In the genomic region with DNA sequence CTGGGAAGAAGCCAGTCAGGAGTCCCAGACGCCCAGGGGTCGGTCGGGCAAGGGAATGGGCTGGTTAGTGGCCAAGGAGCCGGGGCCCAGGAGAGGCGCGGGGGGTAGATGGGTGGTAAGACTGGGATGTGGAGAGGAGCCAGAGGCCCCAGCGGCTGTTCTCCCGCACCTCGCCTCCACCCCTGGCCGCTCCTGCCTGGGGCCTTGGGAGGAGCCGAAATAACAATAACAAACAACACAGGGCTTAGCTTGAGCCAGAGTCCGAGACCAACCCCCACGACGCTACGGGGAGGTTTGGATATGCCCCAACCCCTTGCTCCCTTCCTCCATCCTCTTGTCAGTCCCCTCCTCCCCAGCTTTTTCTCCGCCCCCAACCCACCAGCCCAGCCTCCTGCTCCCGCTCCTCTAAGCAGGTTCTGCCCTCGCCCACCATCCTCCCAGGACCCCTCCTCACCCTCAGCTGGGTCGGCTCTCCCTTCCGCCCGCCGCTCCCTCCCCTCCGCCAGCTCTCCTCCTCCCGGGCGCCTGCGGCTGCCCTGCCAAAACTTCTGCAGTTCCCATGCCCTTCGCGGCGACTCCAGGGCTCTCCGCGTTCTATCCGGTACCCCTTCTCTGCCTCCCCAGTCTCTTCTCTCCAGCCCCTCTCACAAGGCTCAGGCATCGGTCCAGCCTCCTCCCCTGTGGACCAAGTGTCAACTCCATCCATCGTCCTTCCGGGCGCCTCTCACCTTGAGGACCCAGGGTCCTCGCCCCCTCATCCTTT, we compare ENCODE assay signal across 10 cellular contexts. TPM values are rescaled to one million over a fixed set of nuclear protein-coding genes. Genes with fewer than 3 reads are reported as not detected.
DNase-seq lines count a peak whose midpoint lies in the region; ATAC-seq and TF ChIP-seq lines count a peak whose summit lies in the region.
"Had no signal": no experiment of that assay in that cellular context is flagged by ENCODE, and none has a peak within 500 bp of the region (broad histone marks: within the 10 kb centered on the region; RNA-seq: fewer than 3 reads in every experiment).

No MANE protein-coding gene starts in this region.

- intact Hi-C loops in PC-3 (cut with micrococcal nuclease): loop anchor here (2.0 kb wide), 1 partner anchor 26 kb away; no protein-coding TSS in a partner anchor

- no peak overlapping the region for H3K27ac ChIP-seq in PC-3 (ENCODE audit: low read length)
- H3K27ac ChIP-seq in osteoblast (ENCODE audit: low read depth, low read length): no peak overlapping the region

- no peaks in the 10 kb centered on the region for H3K36me3 ChIP-seq in PC-3 (ENCODE audit: low read depth, low read length)
- peaks cover 4% of the 10 kb centered on the region for H3K36me3 ChIP-seq in osteoblast (ENCODE audit: insufficient read depth, low read length)

- no TSS peak for BruUV-seq in PC-3 (replicated peaks; lab: Mats Ljungman, UMichigan)

- TF ChIP-seq CTCF in PC-3 (conservative IDR thresholded peaks at IDR 0.05; ENCODE audit: low read depth, low read length) (no peak), osteoblast (IDR thresholded peaks at IDR 0.05; ENCODE audit: extremely low read depth, low read depth, low read length) (no peak)

- peak; percentile 12; the same call in 1 of the 2 replicates for ATAC-seq in PC-3
- peak; percentile 2 for ATAC-seq in esophagus mucosa
- no peak for ATAC-seq in HG03039 (IDR thresholded peaks at IDR 0.05; ENCODE audit: unreplicated experiment)
- ATAC-seq in HG02571 (IDR thresholded peaks at IDR 0.05; ENCODE audit: unreplicated experiment): no peak

- DNase-seq in ELF-1 (ENCODE audit: low read depth, low spot score) (peak; percentile 94), PC-3 (peak; percentile 8), osteoblast (ENCODE audit: insufficient read length, low spot score, missing footprints) (peak; percentile 68), NCI-H2171 (lab: John Stamatoyannopoulos, UW) (no peak)
- no peak for DNase-seq in stimulated activated naive CD4-positive, alpha-beta T cell (lab: John Stamatoyannopoulos, UW)
- DNase-seq: activated CD4-positive, alpha-beta T cell treated with anti-CD3 and anti-CD28 coated beads, Interleukin-2, amount 50 U/mL, for 1 hour; NCI-H2029 treated with DMSO at 0.1 percent for 48 hours had no signal

- H3F3A ChIP-seq in PC-3 (ENCODE audit: low read length, unreplicated experiment): no peaks in the 10 kb centered on the region

- no peaks in the 10 kb centered on the region for H3K9me3 ChIP-seq in PC-3 (ENCODE audit: low read length)
- H3K9me3 ChIP-seq in osteoblast (ENCODE audit: low read depth, low read length): no peaks in the 10 kb centered on the region

- peaks cover 33% of the 10 kb centered on the region for H3K4me1 ChIP-seq in PC-3 (ENCODE audit: insufficient read depth, low read length)
- no peaks in the 10 kb centered on the region for H3K4me1 ChIP-seq in osteoblast (ENCODE audit: insufficient read depth, low read length)

- H3K27me3 ChIP-seq in PC-3 (ENCODE audit: low read length): 0 out of 2 replicates have a peak, but pooled peaks cover 3% of the 10 kb centered on the region
- H3K27me3 ChIP-seq in osteoblast (ENCODE audit: insufficient read depth, low read length): peaks cover 92% of the 10 kb centered on the region

- H3K9ac ChIP-seq in PC-3 (ENCODE audit: low read length): no peak overlapping the region

- H2AFZ ChIP-seq in PC-3 (ENCODE audit: low read length) (peak overlapping the region; percentile 66), osteoblast (ENCODE audit: low read length) (no peak overlapping the region)

- POLR2A ChIA-PET in PC-3 (lab: Charles Lee; ENCODE audit: unreplicated experiment): no interaction called here

- H3K4me3 ChIP-seq in PC-3 (ENCODE audit: low read length): peak overlapping the region; percentile 75
- H3K4me3 ChIP-seq in osteoblast (ENCODE audit: insufficient read depth, low read length): no peak overlapping the region

- peak overlapping the region; percentile 99 for H3K4me2 ChIP-seq in PC-3 (ENCODE audit: low read length)
- no peak overlapping the region for H3K4me2 ChIP-seq in osteoblast (ENCODE audit: insufficient read depth, low read length)

- H3K9me2 ChIP-seq in PC-3 (replicated peaks; ENCODE audit: low read length): no peaks in the 10 kb centered on the region

- no peaks in the 10 kb centered on the region; the same call in 1 of the 2 replicates for H3K79me2 ChIP-seq in PC-3 (ENCODE audit: low read length)
- H3K79me2 ChIP-seq in osteoblast (ENCODE audit: insufficient read depth, low read length): no peaks in the 10 kb centered on the region

- CTCF ChIA-PET in PC-3 (lab: Charles Lee): no interaction called here

- no peaks in the 10 kb centered on the region for H4K20me1 ChIP-seq in PC-3 (ENCODE audit: low read length)
- no peaks in the 10 kb centered on the region for H4K20me1 ChIP-seq in osteoblast (ENCODE audit: insufficient read depth, low read length)

RNA-seq across cellular contexts. Expression of a gene that starts 1.1 kb away (rescaled TPM):
- 2.0 and 4.2 TPM in 2 replicates for total RNA-seq in PC-3 (2014; rRNA removed)
- total RNA-seq in esophagus mucosa: 2.6 TPM
- total RNA-seq in osteoblast: not detected in 2 replicates

RNA-seq across cellular contexts. Expression of a gene that starts 7.5 kb away (rescaled TPM):
- total RNA-seq in PC-3 (2014; rRNA removed): 49.5 and 58.8 TPM in 2 replicates
- 46.3 TPM for total RNA-seq in esophagus mucosa
- total RNA-seq in osteoblast: 35.1 TPM in 2 replicates

RNA-seq across cellular contexts. Expression of a gene that starts 13.4 kb away (rescaled TPM):
- total RNA-seq in PC-3 (2014; rRNA removed): 26.3 and 40.0 TPM in 2 replicates
- 33.1 TPM for total RNA-seq in esophagus mucosa
- 16.8 and 21.4 TPM in 2 replicates for total RNA-seq in osteoblast

RNA-seq across cellular contexts. Expression of a gene that starts 38.4 kb away (rescaled TPM):
- total RNA-seq in PC-3 (2014; rRNA removed) (0.11 and 0.52 TPM in 2 replicates), esophagus mucosa (0.20 TPM), osteoblast (not detected in 2 replicates)

Comparison
In these comparisons a context has a peak if more than half of its experiments do, and no peak if none do; other contexts are left out.
1. DNase-seq: peak in ELF-1 (single experiment), PC-3 (single experiment) and osteoblast (single experiment); none in stimulated activated naive CD4-positive, alpha-beta T cell (0 of 6) and NCI-H2171 (single experiment).
2. ATAC-seq: peak in PC-3 (single experiment) and esophagus mucosa (single experiment); none in HG03039 (single experiment) and HG02571 (single experiment).